Comparison of ENCODE assay signal across 12 cellular contexts in genomic region chr2:88481937-88482336, GRCh38. TPM values are rescaled to one million over a fixed set of nuclear protein-coding genes. Genes with fewer than 3 reads are reported as not detected.
DNase-seq lines count a peak whose midpoint lies in the region; ATAC-seq, FAIRE-seq and TF ChIP-seq lines count a peak whose summit lies in the region.
"Had no signal": no experiment of that assay in that cellular context is flagged by ENCODE, and none has a peak within 500 bp of the region (broad histone marks: within the 10 kb centered on the region; RNA-seq: fewer than 3 reads in every experiment).

No MANE protein-coding gene starts in this region.

- H3K9me3 ChIP-seq in RWPE2 (ENCODE audit: severe bottlenecking) (no peaks in the 10 kb centered on the region), keratinocyte (ENCODE audit: control insufficient read depth, low read depth, low read length) (no peaks in the 10 kb centered on the region), spleen (no peaks in the 10 kb centered on the region)

- no peak for TF ChIP-seq CTCF in NB4 (IDR thresholded peaks at IDR 0.05; ENCODE audit: low read depth, low read length)
- TF ChIP-seq CTCF in RWPE2 (IDR thresholded peaks at IDR 0.05; ENCODE audit: poor library complexity, severe bottlenecking), result peak; percentile 25
- TF ChIP-seq CTCF in keratinocyte (optimal IDR thresholded peaks at IDR 0.05 in 1 of 3, IDR thresholded peaks at IDR 0.05 in 1 of 3, conservative IDR thresholded peaks at IDR 0.05 in 1 of 3; ENCODE audit: extremely low read depth in 1 of 3, insufficient read depth in 2 of 3, low read length in 3 of 3), result peak in 1 of 3 experiments; percentile 16
- TF ChIP-seq CTCF in spleen (IDR thresholded peaks at IDR 0.05 in 8 of 11, conservative IDR thresholded peaks at IDR 0.05 in 3 of 11), result no peak

- peaks cover 9% of the 10 kb centered on the region for H3K27me3 Mint-ChIP-seq in activated naive CD8-positive, alpha-beta T cell treated with anti-CD3 and anti-CD28 coated beads, Interleukin-2, amount 50 U/mL, for 24 hours

- H3K9me1 ChIP-seq in keratinocyte (ENCODE audit: control insufficient read depth, extremely low read depth, insufficient read depth, low read length), result no peaks in the 10 kb centered on the region

- no peaks in the 10 kb centered on the region for H3K4me1 Mint-ChIP-seq in activated naive CD8-positive, alpha-beta T cell treated with anti-CD3 and anti-CD28 coated beads, Interleukin-2, amount 50 U/mL, for 24 hours
- H3K4me1 Mint-ChIP-seq: CD8-positive, alpha-beta memory T cell had no signal

- intact Hi-C loops in spleen (cut with DNase I; ENCODE audit: low total_unique reads), result no loop called here

- H3K27me3 ChIP-seq in RWPE2 (ENCODE audit: insufficient read depth, poor library complexity, severe bottlenecking), result no peaks in the 10 kb centered on the region
- no peaks in the 10 kb centered on the region for H3K27me3 ChIP-seq in keratinocyte (ENCODE audit: control insufficient read depth, extremely low read depth, insufficient read depth, low read length)
- peaks cover 0 to 52% (median 4%) of the 10 kb centered on the region in 7 donors for H3K27me3 ChIP-seq in spleen (replicated peaks in 1 of 7)

- H4K20me1 ChIP-seq in keratinocyte (ENCODE audit: control insufficient read depth, extremely low read depth, insufficient read depth, low read length), result no peaks in the 10 kb centered on the region

- no peak overlapping the region for H3K27ac Mint-ChIP-seq in activated naive CD8-positive, alpha-beta T cell treated with anti-CD3 and anti-CD28 coated beads, Interleukin-2, amount 50 U/mL, for 24 hours
- H3K27ac Mint-ChIP-seq: activated T-helper 1 cell treated with anti-CD3 and anti-CD28 coated beads, Interleukin-12 subunit alpha, Interleukin-12 subunit beta, Interleukin-2, Interleukin-4 antibody, amounts not matched to agents 30 ng/mL and 10 ng/mL and 1 ng/mL, durations not matched to agents 14 hours and 24 hours and 36 hours; CD8-positive, alpha-beta memory T cell had no signal

- no peak overlapping the region for H3K9ac ChIP-seq in keratinocyte (ENCODE audit: control insufficient read depth, extremely low read depth, insufficient read depth, low read length)

- H3K36me3 Mint-ChIP-seq in activated naive CD8-positive, alpha-beta T cell treated with anti-CD3 and anti-CD28 coated beads, Interleukin-2, amount 50 U/mL, for 24 hours (ENCODE audit: low read depth), result no peaks in the 10 kb centered on the region
- H3K36me3 Mint-ChIP-seq: CD8-positive, alpha-beta memory T cell had no signal

- DNase-seq in EL (peak; percentile 45), NB4 (ENCODE audit: low read depth) (peak; percentile 22), RWPE2 (ENCODE audit: low spot score) (no peak), keratinocyte (ENCODE audit: low read depth, low spot score) (no peak), spleen (no peak), NCI-H1436 treated with DMSO at 0.1 percent for 48 hours (lab: John Stamatoyannopoulos, UW) (no peak)
- DNase-seq in activated naive CD8-positive, alpha-beta T cell treated with anti-CD3 and anti-CD28 coated beads, Interleukin-2, amount 50 U/mL, for 24 hours, result no peak
- DNase-seq: CD8-positive, alpha-beta memory T cell; glutamatergic neuron had no signal

- peak overlapping the region; percentile 9 for H3K4me2 ChIP-seq in keratinocyte (ENCODE audit: control insufficient read depth, extremely low read depth, insufficient read depth, low read depth, low read length)

- no peak overlapping the region for H3K4me3 Mint-ChIP-seq in activated naive CD8-positive, alpha-beta T cell treated with anti-CD3 and anti-CD28 coated beads, Interleukin-2, amount 50 U/mL, for 24 hours
- H3K4me3 Mint-ChIP-seq: activated T-helper 1 cell treated with anti-CD3 and anti-CD28 coated beads, Interleukin-12 subunit alpha, Interleukin-12 subunit beta, Interleukin-2, Interleukin-4 antibody, amounts not matched to agents 30 ng/mL and 10 ng/mL and 1 ng/mL, durations not matched to agents 14 hours and 24 hours and 36 hours; CD8-positive, alpha-beta memory T cell had no signal

- no peaks in the 10 kb centered on the region for H3K79me2 ChIP-seq in keratinocyte (ENCODE audit: control insufficient read depth, insufficient read depth, low read length)

- WGBS in spleen, 5 donors, result 29 to 38% (median 32%) methylated on average over 5 of the region's 5 CpGs

- ATAC-seq in RWPE2 (ENCODE audit: low read depth) (peak; percentile 98), GM18511 (IDR thresholded peaks at IDR 0.05; ENCODE audit: unreplicated experiment) (no peak)
- ATAC-seq in activated naive CD8-positive, alpha-beta T cell treated with anti-CD3 and anti-CD28 coated beads, Interleukin-2, amount 50 U/mL, for 24 hours, result no peak

- H3K4me3 ChIP-seq in NB4 (ENCODE audit: low read depth, low read length) (no peak overlapping the region), RWPE2 (ENCODE audit: severe bottlenecking) (no peak overlapping the region), keratinocyte (ENCODE audit: control insufficient read depth in 2 of 3, extremely low read depth in 1 of 3, insufficient read depth in 2 of 3, low read depth in 1 of 3, low read length in 3 of 3) (no peak overlapping the region), spleen (no peak overlapping the region)

- H2AFZ ChIP-seq in keratinocyte (ENCODE audit: control insufficient read depth, low read length), result peak overlapping the region; percentile 4

- FAIRE-seq in keratinocyte (lab: Jason Lieb, UNC), result no peak

- H3K9me3 Mint-ChIP-seq in activated naive CD8-positive, alpha-beta T cell treated with anti-CD3 and anti-CD28 coated beads, Interleukin-2, amount 50 U/mL, for 24 hours, result no peaks in the 10 kb centered on the region
- H3K9me3 Mint-ChIP-seq: activated T-helper 1 cell treated with anti-CD3 and anti-CD28 coated beads, Interleukin-12 subunit alpha, Interleukin-12 subunit beta, Interleukin-2, Interleukin-4 antibody, amounts not matched to agents 30 ng/mL and 10 ng/mL and 1 ng/mL, durations not matched to agents 14 hours and 24 hours and 36 hours; CD8-positive, alpha-beta memory T cell had no signal

- H3K27ac ChIP-seq in RWPE2 (ENCODE audit: poor library complexity, severe bottlenecking) (no peak overlapping the region), keratinocyte (ENCODE audit: control insufficient read depth, insufficient read depth, low read length) (no peak overlapping the region), spleen (no peak overlapping the region)

- dilution Hi-C loops in keratinocyte (cut with MboI; ENCODE audit: extremely low pct_ligation_motif_present, low sequenced_read_pairs), result no loop called here

- H3K36me3 ChIP-seq in RWPE2 (ENCODE audit: low read depth) (no peaks in the 10 kb centered on the region), keratinocyte (ENCODE audit: control insufficient read depth in 2 of 2, extremely low read depth in 1 of 2, insufficient read depth in 2 of 2, low read length in 2 of 2) (no peaks in the 10 kb centered on the region), spleen (no peaks in the 10 kb centered on the region)

- TF ChIP-seq POLR2A in NB4 (IDR thresholded peaks at IDR 0.05; ENCODE audit: extremely low read depth, insufficient read length), result no peak
- no peak for TF ChIP-seq POLR2A in spleen (IDR thresholded peaks at IDR 0.05)

- H3K4me1 ChIP-seq in RWPE2 (ENCODE audit: insufficient read depth, poor library complexity, severe bottlenecking) (peaks cover 12% of the 10 kb centered on the region), keratinocyte (ENCODE audit: control insufficient read depth, extremely low read depth, insufficient read depth, low read length) (peaks cover 4% of the 10 kb centered on the region), spleen (no peaks in the 10 kb centered on the region)

RNA-seq across cellular contexts. Expression of gene FOXI3, which starts 29.4 kb away (rescaled TPM):
- polyA plus RNA-seq in keratinocyte (0.02 TPM in 1 of 3 replicates, not detected in the others), spleen (not detected)
- polyA plus RNA-seq in keratinocyte (2011; ENCODE audit: low read depth), result not detected
- polyA plus RNA-seq in keratinocyte (2011; cell fraction: cytosol; rRNA removed), result not detected in 2 replicates
- not detected in 2 replicates for polyA plus RNA-seq in keratinocyte (2011; cell fraction: nucleus; rRNA removed)
- not detected in 2 replicates for polyA plus RNA-seq in keratinocyte (2012; ENCODE audit: low replicate concordance)
- 0.06 TPM in 1 of 3 replicates, not detected in the others for polyA minus RNA-seq in keratinocyte
- polyA minus RNA-seq in keratinocyte (2011; cell fraction: cytosol; rRNA and poly(A)+ RNA removed), result not detected
- polyA minus RNA-seq in keratinocyte (2011; cell fraction: nucleus; rRNA and poly(A)+ RNA removed), result not detected in 2 replicates
- total RNA-seq in spleen, result not detected
- total RNA-seq: activated T-helper 1 cell treated with anti-CD3 and anti-CD28 coated beads, Interleukin-12 subunit alpha, Interleukin-12 subunit beta, Interleukin-2, Interleukin-4 antibody, amounts not matched to agents 30 ng/mL and 10 ng/mL and 1 ng/mL, durations not matched to agents 14 hours and 24 hours and 36 hours; CD8-positive, alpha-beta memory T cell; skeletal muscle tissue had no signal
- polyA plus RNA-seq: CD8-positive, alpha-beta memory T cell had no signal

Comparison
In these comparisons a context has a peak if more than half of its experiments do, and no peak if none do; other contexts are left out.
1. DNase-seq: peak in EL (single experiment) and NB4 (single experiment); none in RWPE2 (single experiment), keratinocyte (single experiment), spleen (single experiment), NCI-H1436 treated with DMSO at 0.1 percent for 48 hours (single experiment) and activated naive CD8-positive, alpha-beta T cell treated with anti-CD3 and anti-CD28 coated beads, Interleukin-2, amount 50 U/mL, for 24 hours (single experiment).